16 cellular contexts compared by ENCODE assay signal in the genomic region with DNA sequence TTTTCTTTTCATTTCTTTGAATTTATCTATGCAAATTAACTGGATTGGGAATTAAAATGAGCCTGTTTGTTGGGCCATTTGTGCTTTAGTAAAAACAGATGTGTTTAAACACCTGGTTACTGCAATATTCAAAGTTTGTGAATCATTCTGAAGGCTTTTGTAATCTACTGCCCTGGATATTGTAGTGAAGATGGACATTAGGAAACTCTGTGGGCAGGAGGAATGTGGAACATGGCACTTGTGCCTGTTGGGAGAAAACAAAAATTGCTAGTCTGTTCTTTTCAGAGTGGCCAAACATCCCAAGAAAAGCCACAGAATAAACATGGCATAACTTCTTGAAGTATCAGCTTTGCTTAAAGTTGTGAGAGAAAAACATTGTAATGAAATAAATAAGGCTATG. TPM values are rescaled to one million over a fixed set of nuclear protein-coding genes. Genes with fewer than 3 reads are reported as not detected.
A peak's percentile ranks its signal among the peaks of the same experiment; 100 is the strongest.
DNase-seq lines count a peak whose midpoint lies in the region; ATAC-seq and TF ChIP-seq lines count a peak whose summit lies in the region.
"Had no signal": no experiment of that assay in that cellular context is flagged by ENCODE, and none has a peak within 500 bp of the region (broad histone marks: within the 10 kb centered on the region; RNA-seq: fewer than 3 reads in every experiment).

No MANE protein-coding gene starts in this region.

- H3K27me3 ChIP-seq in ascending aorta (no peaks in the 10 kb centered on the region), tibial artery (no peaks in the 10 kb centered on the region)
- H3K27me3 ChIP-seq: heart right ventricle had no signal

- H3K4me3 ChIP-seq in ascending aorta: no peak overlapping the region
- no peak overlapping the region for H3K4me3 ChIP-seq in fibroblast of villous mesenchyme (ENCODE audit: low read depth, low read length)
- no peak overlapping the region for H3K4me3 ChIP-seq in tibial artery
- H3K4me3 ChIP-seq: heart right ventricle had no signal

- H3K9me3 ChIP-seq in ascending aorta (no peaks in the 10 kb centered on the region), tibial artery (no peaks in the 10 kb centered on the region)
- H3K9me3 ChIP-seq: heart right ventricle had no signal

- no peak for ATAC-seq in HG03565 (IDR thresholded peaks at IDR 0.05; ENCODE audit: unreplicated experiment)
- ATAC-seq: activated T-helper 17 cell treated with anti-CD3 and anti-CD28 coated beads, Interleukin-2, amount 50 U/mL, for 72 hours; HCT116; heart right ventricle had no signal

- H3K36me3 ChIP-seq in ascending aorta (no peaks in the 10 kb centered on the region), tibial artery (no peaks in the 10 kb centered on the region)
- H3K36me3 ChIP-seq: heart right ventricle had no signal

- H3K27ac ChIP-seq in ascending aorta (peak overlapping the region; percentile 54 to 62), tibial artery (peak overlapping the region; percentile 49 to 62)
- H3K27ac ChIP-seq: heart right ventricle, HL-60 had no signal

- H3K4me1 ChIP-seq in ascending aorta (peaks cover 0 to 13% of the 10 kb centered on the region in 2 donors), tibial artery (peaks cover 0 to 22% (median 0%) of the 10 kb centered on the region in 4 donors)
- H3K4me1 ChIP-seq: heart right ventricle had no signal

- TF ChIP-seq CTCF in ascending aorta (IDR thresholded peaks at IDR 0.05): no peak
- TF ChIP-seq CTCF in fibroblast of villous mesenchyme (IDR thresholded peaks at IDR 0.05; ENCODE audit: insufficient read depth, low read depth, low read length): no peak
- TF ChIP-seq CTCF in tibial artery (IDR thresholded peaks at IDR 0.05): no peak

- DNase-seq in H4 (ENCODE audit: low spot score): peak; percentile 80
- DNase-seq in ascending aorta (ENCODE audit: low spot score in 2 of 2): no peak
- peak; percentile 74 for DNase-seq in fibroblast of villous mesenchyme (ENCODE audit: low read depth)
- no peak for DNase-seq in tibial artery
- no peak for DNase-seq in NCI-H446 (lab: John Stamatoyannopoulos, UW)
- DNase-seq in NCI-H510A (lab: John Stamatoyannopoulos, UW): no peak
- DNase-seq: activated CD4-positive, alpha-beta memory T cell treated with anti-CD3 and anti-CD28 coated beads for 36 hours; GDM1; heart right ventricle; Karpas-422; NCI-H187 treated with DMSO at 0.1 percent for 48 hours; SHP77 had no signal

- intact Hi-C loops in ascending aorta (cut with DNase I) (loop anchor here (5.0 kb wide), 1 partner anchor 38 kb away; no protein-coding TSS in a partner anchor), tibial artery (cut with DNase I; ENCODE audit: low total_unique reads) (no loop called here)

RNA-seq across cellular contexts. Expression of a gene that starts 40.8 kb away (rescaled TPM):
- 9.3 and 9.8 TPM in 2 replicates for total RNA-seq in H4 (2014; rRNA removed; shearing (Covaris generic))
- total RNA-seq in ascending aorta: 51.3 TPM
- 9.9 and 11.3 TPM in 2 replicates for total RNA-seq in fibroblast of villous mesenchyme
- total RNA-seq: activated CD4-positive, alpha-beta memory T cell treated with anti-CD3 and anti-CD28 coated beads for 36 hours; activated T-helper 17 cell treated with anti-CD3 and anti-CD28 coated beads, Interleukin-2, amount 50 U/mL, for 72 hours had no signal

Comparison
In these comparisons a context has a peak if more than half of its experiments do, and no peak if none do; other contexts are left out.
1. DNase-seq: peak in H4 (single experiment) and fibroblast of villous mesenchyme (single experiment); none in ascending aorta (0 of 2), tibial artery (0 of 2), NCI-H446 (0 of 2) and NCI-H510A (single experiment).